14 cellular contexts compared by ENCODE assay signal in genomic region chr10:9613338-9613737, GRCh38.
A peak's percentile ranks its signal among the peaks of the same experiment; 100 is the strongest.
DNase-seq lines count a peak whose midpoint lies in the region; ATAC-seq and TF ChIP-seq lines count a peak whose summit lies in the region.
"Had no signal": no experiment of that assay in that cellular context is flagged by ENCODE, and none has a peak within 500 bp of the region (broad histone marks: within the 10 kb centered on the region; RNA-seq: fewer than 3 reads in every experiment).

No MANE protein-coding gene starts in this region.

- no peak overlapping the region for H3K4me3 ChIP-seq in choroid plexus epithelial cell (ENCODE audit: low read depth, low read length)
- H3K4me3 ChIP-seq: HAP-1, ovary had no signal

- TF ChIP-seq CTCF in choroid plexus epithelial cell (conservative IDR thresholded peaks at IDR 0.05; ENCODE audit: low read depth, low read length), result no peak

- ATAC-seq in GM18520 (IDR thresholded peaks at IDR 0.05; ENCODE audit: unreplicated experiment), result peak; percentile 84
- ATAC-seq in GM21528 (IDR thresholded peaks at IDR 0.05; ENCODE audit: low FRiP score, unreplicated experiment), result peak; percentile 88
- peak; percentile 94 for ATAC-seq in HG03135 (IDR thresholded peaks at IDR 0.05; ENCODE audit: unreplicated experiment)
- no peak for ATAC-seq in HG03108 (IDR thresholded peaks at IDR 0.05; ENCODE audit: unreplicated experiment)

- DNase-seq in choroid plexus epithelial cell (ENCODE audit: low read depth) (peak; percentile 32), NCI-H1048 (lab: John Stamatoyannopoulos, UW) (no peak), NCI-H446 treated with DMSO at 0.1 percent for 48 hours (lab: John Stamatoyannopoulos, UW) (no peak), NCI-H510A (lab: John Stamatoyannopoulos, UW) (no peak)
- DNase-seq: activated naive CD8-positive, alpha-beta T cell treated with anti-CD3 and anti-CD28 coated beads for 36 hours; DMS53; kidney; NCI-H1105 treated with DMSO at 0.1 percent for 48 hours; ovary had no signal
